In genomic region chr4:128660361-128660964, GRCh38 we compare ENCODE assay signal across 13 cellular contexts.
DNase-seq lines count a peak whose midpoint lies in the region; ATAC-seq and TF ChIP-seq lines count a peak whose summit lies in the region.
"Had no signal": no experiment of that assay in that cellular context is flagged by ENCODE, and none has a peak within 500 bp of the region (broad histone marks: within the 10 kb centered on the region; RNA-seq: fewer than 3 reads in every experiment).

No MANE protein-coding gene starts in this region.

- H3K4me3 ChIP-seq in uterus (no peak overlapping the region), WERI-Rb-1 (ENCODE audit: low read depth, low read length) (no peak overlapping the region)
- H3K4me3 ChIP-seq: spleen had no signal

- no peak for ATAC-seq in GM21529 (IDR thresholded peaks at IDR 0.05; ENCODE audit: unreplicated experiment)
- ATAC-seq: activated CD4-positive, alpha-beta T cell treated with anti-CD3 and anti-CD28 coated beads for 36 hours; left lobe of liver had no signal

- intact Hi-C loops in uterus (cut with DNase I; ENCODE audit: low total_unique reads) = no loop called here

- in situ Hi-C loops in SK-MEL-5 (cut with HindIII; ENCODE audit: low pct_unique_long_range_greater_than_20kb, low sequenced_read_pairs) = no loop called here

- no peaks in the 10 kb centered on the region for H3K36me3 ChIP-seq in uterus
- H3K36me3 ChIP-seq in WERI-Rb-1 = no peaks in the 10 kb centered on the region
- H3K36me3 ChIP-seq: spleen had no signal

- peak overlapping the region; percentile 65 to 68 for H3K27ac ChIP-seq in uterus
- no peak overlapping the region for H3K27ac ChIP-seq in WERI-Rb-1
- H3K27ac ChIP-seq: KMS-11 had no signal

- no peak for TF ChIP-seq POLR2A in uterus (IDR thresholded peaks at IDR 0.05)

- H3K9me3 ChIP-seq in uterus (no peaks in the 10 kb centered on the region), WERI-Rb-1 (ENCODE audit: severe bottlenecking) (no peaks in the 10 kb centered on the region)
- H3K9me3 ChIP-seq: spleen had no signal

- TF ChIP-seq CTCF in uterus (IDR thresholded peaks at IDR 0.05) (no peak), WERI-Rb-1 (IDR thresholded peaks at IDR 0.05; ENCODE audit: low read depth, low read length) (no peak)

- H3K4me1 ChIP-seq in uterus = peaks cover 0 to 7% of the 10 kb centered on the region in 2 donors

- peak; percentile 93 for DNase-seq in SK-MEL-5 (ENCODE audit: low read depth, low spot score)
- peak; percentile 86 for DNase-seq in fibroblast of peridontal ligament (ENCODE audit: extremely low read depth)
- peak; percentile 34 for DNase-seq in mucosa of gallbladder (ENCODE audit: low spot score)
- DNase-seq in uterus = peak; percentile 27 to 64
- no peak for DNase-seq in activated effector memory CD4-positive, alpha-beta T cell treated with anti-CD3 and anti-CD28 coated beads, Interleukin-2, amount 50 U/mL, for 16 hours
- no peak for DNase-seq in WERI-Rb-1
- DNase-seq: activated CD4-positive, alpha-beta T cell treated with anti-CD3 and anti-CD28 coated beads for 36 hours; activated naive CD4-positive, alpha-beta T cell treated with anti-CD3 and anti-CD28 coated beads, Interleukin-2, amount 50 U/mL, for 16 hours; NCI-H345; spleen had no signal

- H3K27me3 ChIP-seq in uterus = no peaks in the 10 kb centered on the region
- H3K27me3 ChIP-seq in WERI-Rb-1 (ENCODE audit: insufficient read depth, low read depth, severe bottlenecking) = no peaks in the 10 kb centered on the region
- H3K27me3 ChIP-seq: spleen had no signal

Comparison
In these comparisons a context has a peak if more than half of its experiments do, and no peak if none do; other contexts are left out.
1. DNase-seq: peak in SK-MEL-5 (single experiment), fibroblast of peridontal ligament (single experiment), mucosa of gallbladder (single experiment) and uterus (2 of 2); none in activated effector memory CD4-positive, alpha-beta T cell treated with anti-CD3 and anti-CD28 coated beads, Interleukin-2, amount 50 U/mL, for 16 hours (single experiment) and WERI-Rb-1 (single experiment).